In genomic region chr3:58470363-58471024, GRCh38 we compare ENCODE assay signal across 1 cellular context.
TF ChIP-seq lines count a peak whose summit lies in the region.

No MANE protein-coding gene starts in this region.

TF ChIP-seq in WTC11, 78 proteins besides CTCF, POLR2A, EP300 and RAD21 (continued from another document):
- no peak for TF ChIP-seq ARID4B (CRISPR knock-in tag; IDR thresholded peaks at IDR 0.05; ENCODE audit: borderline replicate concordance)
